In genomic region chr7:121544726-121545125, GRCh38 we compare ENCODE assay signal across 8 cellular contexts.
A peak's percentile ranks its signal among the peaks of the same experiment; 100 is the strongest.
DNase-seq lines count a peak whose midpoint lies in the region; ATAC-seq and TF ChIP-seq lines count a peak whose summit lies in the region.

No MANE protein-coding gene starts in this region.

- DNase-seq in GM03348 (ENCODE audit: low spot score) = peak; percentile 77
- DNase-seq in H4 (ENCODE audit: low spot score) = peak; percentile 93
- peak; percentile 44 for DNase-seq in NCI-H69 (lab: John Stamatoyannopoulos, UW)
- DNase-seq in fibroblast of mammary gland (ENCODE audit: low read depth) = peak; percentile 98
- no peak for DNase-seq in left ventricle myocardium inferior
- no peak for DNase-seq in left colon
- DNase-seq in head of caudate nucleus = no peak
- no peak for DNase-seq in T-helper 17 cell

- H3K4me1 ChIP-seq in left ventricle myocardium inferior = no peaks in the 10 kb centered on the region

- no peak overlapping the region for H3K27ac Mint-ChIP-seq in T-helper 17 cell

- peaks cover 4% of the 10 kb centered on the region for H3K9me3 ChIP-seq in left ventricle myocardium inferior (replicated peaks)
- H3K9me3 ChIP-seq in T-helper 17 cell (ENCODE audit: control insufficient read depth, low read length, poor library complexity, severe bottlenecking) = no peaks in the 10 kb centered on the region

- ATAC-seq in left colon = no peak
- ATAC-seq in T-helper 17 cell = no peak

- no peak overlapping the region for H3K4me3 Mint-ChIP-seq in T-helper 17 cell

- H3K36me3 ChIP-seq in left ventricle myocardium inferior = no peaks in the 10 kb centered on the region

- H3K27me3 Mint-ChIP-seq in T-helper 17 cell = no peaks in the 10 kb centered on the region

- intact Hi-C loops in left ventricle myocardium inferior (cut with micrococcal nuclease) = no loop called here
- intact Hi-C loops in left colon (cut with DNase I, micrococcal nuclease) = loop anchor here in 1 of 2 donors (5.0 kb wide), 2 partner anchors 177 to 448 kb away; no protein-coding TSS in a partner anchor
- intact Hi-C loops in head of caudate nucleus (cut with DNase I) = loop anchor here (5.0 kb wide), 1 partner anchor 177 kb away; no protein-coding TSS in a partner anchor

- H3K36me3 Mint-ChIP-seq in T-helper 17 cell (ENCODE audit: low read depth) = no peaks in the 10 kb centered on the region

- H3K27ac ChIP-seq in left ventricle myocardium inferior (replicated peaks) = no peak overlapping the region

- no peaks in the 10 kb centered on the region for H3K4me1 Mint-ChIP-seq in T-helper 17 cell

- no peaks in the 10 kb centered on the region for H3K27me3 ChIP-seq in left ventricle myocardium inferior (ENCODE audit: low read depth)

- TF ChIP-seq CTCF in fibroblast of mammary gland (conservative IDR thresholded peaks at IDR 0.05; ENCODE audit: control insufficient read depth, insufficient read depth, low read depth, low read length) (no peak), left ventricle myocardium inferior (IDR thresholded peaks at IDR 0.05; ENCODE audit: borderline replicate concordance) (no peak)

- H3K4me3 ChIP-seq in fibroblast of mammary gland (ENCODE audit: control insufficient read depth, low read depth, low read length) (no peak overlapping the region), left ventricle myocardium inferior (no peak overlapping the region)

Comparison
In these comparisons a context has a peak if more than half of its experiments do, and no peak if none do; other contexts are left out.
1. DNase-seq: peak in GM03348 (single experiment), H4 (single experiment), NCI-H69 (single experiment) and fibroblast of mammary gland (single experiment); none in left ventricle myocardium inferior (single experiment), left colon (0 of 2), head of caudate nucleus (0 of 42) and T-helper 17 cell (0 of 3).